In genomic region chr12:63843613-63844390, GRCh38 we compare ENCODE assay signal across 1 cellular context.
TF ChIP-seq lines count a peak whose summit lies in the region.

No MANE protein-coding gene starts in this region.

TF ChIP-seq in HepG2, 621 proteins besides CTCF, POLR2A, EP300 and RAD21 (continued from another document and continues in another):
- TF ChIP-seq RARG (CRISPR knock-in tag; IDR thresholded peaks at IDR 0.05; ENCODE audit: low read depth) (0 out of 2 replicates have a peak, but pooled peaks have one; percentile 61), ETV5 (CRISPR knock-in tag; IDR thresholded peaks at IDR 0.05; ENCODE audit: borderline replicate concordance) (peak; percentile 42; the same call in 1 of the 2 replicates), TCF12 (IDR thresholded peaks at IDR 0.05) (no peak), TCF12 (CRISPR knock-in tag; IDR thresholded peaks at IDR 0.05) (peak; percentile 63; the same call in 1 of the 2 replicates), KDM5B (CRISPR knock-in tag; IDR thresholded peaks at IDR 0.05; ENCODE audit: borderline replicate concordance) (peak; percentile 91), ZKSCAN8 (CRISPR knock-in tag; IDR thresholded peaks at IDR 0.05; ENCODE audit: borderline replicate concordance) (peak; percentile 69; the same call in 1 of the 2 replicates), SATB2 (CRISPR knock-in tag; IDR thresholded peaks at IDR 0.05) (no peak), RXRA (CRISPR knock-in tag; IDR thresholded peaks at IDR 0.05) (peak; percentile 77), ATAD3A (CRISPR knock-in tag; IDR thresholded peaks at IDR 0.05) (no peak), KAT8 (CRISPR knock-in tag; IDR thresholded peaks at IDR 0.05) (peak; percentile 68), ZNF609 (CRISPR knock-in tag; IDR thresholded peaks at IDR 0.05; ENCODE audit: borderline replicate concordance) (peak; percentile 47; the same call in 1 of the 2 replicates), KDM4B (CRISPR knock-in tag; IDR thresholded peaks at IDR 0.05) (0 out of 2 replicates have a peak, but pooled peaks have one; percentile 39), YEATS4 (CRISPR knock-in tag; IDR thresholded peaks at IDR 0.05; ENCODE audit: borderline replicate concordance) (peak; percentile 54), ZNF331 (CRISPR knock-in tag; IDR thresholded peaks at IDR 0.05) (peak; percentile 69), MZF1 (CRISPR knock-in tag; IDR thresholded peaks at IDR 0.05; ENCODE audit: borderline replicate concordance) (no peak), NCOA2 (CRISPR knock-in tag; IDR thresholded peaks at IDR 0.05) (peak; percentile 54; the same call in 1 of the 2 replicates), PHF8 (CRISPR knock-in tag; IDR thresholded peaks at IDR 0.05) (peak; percentile 80), GTF3A (CRISPR knock-in tag; conservative IDR thresholded peaks at IDR 0.05) (peak; percentile 72; the same call in 1 of the 2 replicates), DNMT3B (CRISPR knock-in tag; conservative IDR thresholded peaks at IDR 0.05) (0 out of 2 replicates have a peak, but pooled peaks have one; percentile 35), ZNF501 (CRISPR knock-in tag; IDR thresholded peaks at IDR 0.05) (peak; percentile 68; the same call in 1 of the 2 replicates), RORA (CRISPR knock-in tag; IDR thresholded peaks at IDR 0.05) (no peak), U2AF2 (IDR thresholded peaks at IDR 0.05; ENCODE audit: low read depth, low read length) (no peak), TFDP2 (CRISPR knock-in tag; IDR thresholded peaks at IDR 0.05) (peak; percentile 75), SOX5 (CRISPR knock-in tag; IDR thresholded peaks at IDR 0.05; ENCODE audit: borderline replicate concordance) (peak; percentile 24; the same call in 1 of the 2 replicates), ZBTB37 (CRISPR knock-in tag; IDR thresholded peaks at IDR 0.05) (no peak), ZNF557 (CRISPR knock-in tag; IDR thresholded peaks at IDR 0.05) (no peak), ZNF430 (CRISPR knock-in tag; IDR thresholded peaks at IDR 0.05) (peak; percentile 81; the same call in 1 of the 2 replicates), SAFB2 (CRISPR knock-in tag; IDR thresholded peaks at IDR 0.05; ENCODE audit: borderline replicate concordance, low read depth) (peak; percentile 32; the same call in 1 of the 2 replicates), SMARCE1 (IDR thresholded peaks at IDR 0.05; ENCODE audit: borderline replicate concordance) (no peak), ZXDC (CRISPR knock-in tag; IDR thresholded peaks at IDR 0.05) (peak; percentile 88), ZFY (CRISPR knock-in tag; IDR thresholded peaks at IDR 0.05) (peak; percentile 77), ZNF564 (CRISPR knock-in tag; IDR thresholded peaks at IDR 0.05) (peak; percentile 85), PCBP2 (optimal IDR thresholded peaks at IDR 0.05; ENCODE audit: low read depth, low read length, poor library complexity, severe bottlenecking) (no peak), MIXL1 (CRISPR knock-in tag; IDR thresholded peaks at IDR 0.05) (peak; percentile 60; the same call in 1 of the 2 replicates), ARNT2 (CRISPR knock-in tag; IDR thresholded peaks at IDR 0.05; ENCODE audit: low read depth) (peak; percentile 78), ZSCAN21 (CRISPR knock-in tag; IDR thresholded peaks at IDR 0.05; ENCODE audit: borderline replicate concordance) (peak; percentile 91), THAP9 (CRISPR knock-in tag; IDR thresholded peaks at IDR 0.05; ENCODE audit: borderline replicate concordance) (no peak), RNF2 (conservative IDR thresholded peaks at IDR 0.05; ENCODE audit: low read depth) (peak; percentile 52; the same call in 1 of the 2 replicates), FOSL2 (CRISPR knock-in tag; IDR thresholded peaks at IDR 0.05) (peak; percentile 42; the same call in 1 of the 2 replicates), CSRNP1 (CRISPR knock-in tag; IDR thresholded peaks at IDR 0.05) (peak; percentile 62; the same call in 1 of the 2 replicates), MNT (IDR thresholded peaks at IDR 0.05) (peak; percentile 25; the same call in 1 of the 2 replicates), ZNF337 (CRISPR knock-in tag; IDR thresholded peaks at IDR 0.05; ENCODE audit: borderline replicate concordance, low read depth) (peak; percentile 75; the same call in 1 of the 2 replicates), ZNF33A (CRISPR knock-in tag; IDR thresholded peaks at IDR 0.05; ENCODE audit: borderline replicate concordance) (no peak), PAWR (CRISPR knock-in tag; IDR thresholded peaks at IDR 0.05; ENCODE audit: borderline replicate concordance) (peak; percentile 85; the same call in 1 of the 2 replicates), ZNF782 (CRISPR knock-in tag; IDR thresholded peaks at IDR 0.05; ENCODE audit: borderline replicate concordance) (peak; percentile 93), ZSCAN5A (CRISPR knock-in tag; IDR thresholded peaks at IDR 0.05; ENCODE audit: borderline replicate concordance) (0 out of 2 replicates have a peak, but pooled peaks have one; percentile 43), ZNF124 (CRISPR knock-in tag; IDR thresholded peaks at IDR 0.05) (peak; percentile 78), NFYB (CRISPR knock-in tag; IDR thresholded peaks at IDR 0.05) (peak; percentile 81), ATF7-NPFF (CRISPR knock-in tag; IDR thresholded peaks at IDR 0.05; ENCODE audit: low read depth) (peak; percentile 87; the same call in 1 of the 2 replicates)
